In genomic region chr1:114353233-114353632, GRCh38 we compare ENCODE assay signal across 8 cellular contexts.
DNase-seq lines count a peak whose midpoint lies in the region; ATAC-seq, FAIRE-seq and TF ChIP-seq lines count a peak whose summit lies in the region.

No MANE protein-coding gene starts in this region.

- no peak for ATAC-seq in GM21447 (IDR thresholded peaks at IDR 0.05; ENCODE audit: unreplicated experiment)

- H3K4me1 ChIP-seq in adipocyte (ENCODE audit: control insufficient read depth, insufficient read depth, low read length) (peaks cover 13% of the 10 kb centered on the region), esophagus squamous epithelium (peaks cover 0 to 14% (median 5%) of the 10 kb centered on the region in 3 donors)

- TF ChIP-seq POLR2A in GM12891 (IDR thresholded peaks at IDR 0.05; ENCODE audit: low read depth, low read length) (no peak), NB4 (IDR thresholded peaks at IDR 0.05; ENCODE audit: extremely low read depth, insufficient read length) (no peak), esophagus squamous epithelium (IDR thresholded peaks at IDR 0.05) (no peak)

- H3K36me3 ChIP-seq in adipocyte (ENCODE audit: control insufficient read depth, insufficient read depth, low read length, severe bottlenecking) = no peaks in the 10 kb centered on the region
- H3K36me3 ChIP-seq in esophagus squamous epithelium = no peaks in the 10 kb centered on the region

- peak; percentile 32 for DNase-seq in GM12891 (ENCODE audit: insufficient read length, low spot score)
- peak; percentile 4 for DNase-seq in NB4 (ENCODE audit: low read depth)
- DNase-seq in adipocyte (ENCODE audit: low read depth) = peak; percentile 28
- DNase-seq in iPS-NIHi7 (ENCODE audit: extremely low spot score) = peak; percentile 31
- no peak for DNase-seq in posterior vena cava (ENCODE audit: low spot score)
- no peak for DNase-seq in esophagus squamous epithelium (lab: John Stamatoyannopoulos, UW)
- no peak for DNase-seq in stimulated activated CD4-positive, alpha-beta T cell treated with anti-CD3 and anti-CD28 coated beads, Interleukin-4, amount 100 ng/mL, for 24 hours

- intact Hi-C loops in posterior vena cava (cut with DNase I) (no loop called here), esophagus squamous epithelium (cut with DNase I) (no loop called here)

- peaks cover 15% of the 10 kb centered on the region for H3K27me3 ChIP-seq in adipocyte (replicated peaks; ENCODE audit: control insufficient read depth, insufficient read depth, low read length)
- no peaks in the 10 kb centered on the region for H3K27me3 ChIP-seq in esophagus squamous epithelium

- 11 to 17% methylated on average over 3 to 4 of the region's 4 CpGs for WGBS in esophagus squamous epithelium, 2 donors

- no peak overlapping the region for H3K4me3 ChIP-seq in NB4 (ENCODE audit: low read depth, low read length)
- no peak overlapping the region for H3K4me3 ChIP-seq in adipocyte (ENCODE audit: low read length)
- no peak overlapping the region for H3K4me3 ChIP-seq in esophagus squamous epithelium

- no peak overlapping the region for H3K27ac ChIP-seq in esophagus squamous epithelium

- FAIRE-seq in GM12891 (lab: Jason Lieb, UNC) = peak; percentile 41

- no peak for TF ChIP-seq CTCF in NB4 (IDR thresholded peaks at IDR 0.05; ENCODE audit: low read depth, low read length)
- TF ChIP-seq CTCF in esophagus squamous epithelium (IDR thresholded peaks at IDR 0.05) = no peak

- no peak overlapping the region for H3K9ac ChIP-seq in adipocyte (ENCODE audit: low read length)

- H3K9me3 ChIP-seq in adipocyte (ENCODE audit: control insufficient read depth, low read length) = no peaks in the 10 kb centered on the region
- H3K9me3 ChIP-seq in esophagus squamous epithelium = no peaks in the 10 kb centered on the region

TF ChIP-seq in GM12891, 5 proteins besides CTCF, POLR2A, EP300 and RAD21:
- TF ChIP-seq TAF1 (IDR thresholded peaks at IDR 0.05; ENCODE audit: low read depth, low read length) (no peak), SPI1 (IDR thresholded peaks at IDR 0.05; ENCODE audit: low read depth, low read length) (no peak), POU2F2 (IDR thresholded peaks at IDR 0.05; ENCODE audit: low read depth, low read length) (peak; percentile 32; the same call in 1 of the 2 replicates)

Comparison
In these comparisons a context has a peak if more than half of its experiments do, and no peak if none do; other contexts are left out.
1. DNase-seq: peak in GM12891 (single experiment), NB4 (single experiment), adipocyte (single experiment) and iPS-NIHi7 (single experiment); none in posterior vena cava (single experiment), esophagus squamous epithelium (single experiment) and stimulated activated CD4-positive, alpha-beta T cell treated with anti-CD3 and anti-CD28 coated beads, Interleukin-4, amount 100 ng/mL, for 24 hours (single experiment).